1 cellular context compared by ENCODE assay signal in genomic region chr15:65901336-65901735, GRCh38.
TF ChIP-seq lines count a peak whose summit lies in the region.

No MANE protein-coding gene starts in this region.

TF ChIP-seq in SK-N-SH, 30 proteins besides CTCF, POLR2A, EP300 and RAD21 (continued from another document):
- no peak for TF ChIP-seq REST (IDR thresholded peaks at IDR 0.05; ENCODE audit: low read depth, low read length)
- TF ChIP-seq CHD2 (IDR thresholded peaks at IDR 0.05; ENCODE audit: low read length, partially characterized antibody) = no peak
- TF ChIP-seq MEF2A (IDR thresholded peaks at IDR 0.05; ENCODE audit: borderline replicate concordance, low read depth) = no peak
